ENCODE assay signal across 8 cellular contexts in the genomic region with DNA sequence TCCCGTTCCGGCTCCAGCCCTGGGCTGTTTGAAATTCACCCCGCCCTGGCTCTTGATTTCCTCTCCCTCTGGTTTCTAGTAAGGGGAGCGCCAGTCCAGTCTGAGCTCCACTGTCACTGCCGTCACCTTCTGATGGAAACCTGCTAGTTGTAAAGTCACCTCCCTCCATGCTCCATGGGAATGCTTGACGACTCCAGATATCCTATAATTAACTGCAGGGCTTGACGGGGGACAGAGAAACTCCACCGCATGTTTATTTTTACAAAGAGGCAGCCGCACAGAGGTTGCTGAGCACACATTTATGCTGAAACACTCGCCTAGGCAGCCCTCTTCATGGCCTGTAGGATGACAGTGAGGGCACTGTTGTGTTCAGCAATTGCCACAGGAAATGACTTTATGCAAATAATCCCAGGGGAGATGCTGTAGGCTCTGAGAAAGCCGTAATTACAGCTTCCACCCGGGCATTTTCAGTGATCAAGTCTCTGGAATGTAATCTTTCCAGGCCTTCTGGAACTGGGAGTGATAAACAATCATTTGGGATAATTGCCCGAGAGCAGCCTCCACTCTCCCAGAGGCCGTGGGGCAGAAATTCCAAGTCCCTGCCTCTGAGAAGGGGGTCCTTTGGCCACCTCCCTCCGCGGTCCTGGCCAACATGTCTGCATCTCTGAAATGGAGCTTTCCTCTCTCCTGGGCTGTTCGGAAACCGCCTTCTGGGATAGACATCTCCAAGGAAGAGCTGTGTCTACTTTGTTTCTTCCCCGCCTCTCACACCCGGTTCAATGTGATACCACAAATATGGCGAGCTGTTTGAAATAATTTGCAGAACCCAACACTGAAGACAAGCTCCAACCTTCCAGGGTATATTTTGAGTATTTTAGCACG.
DNase-seq lines count a peak whose midpoint lies in the region; ATAC-seq and TF ChIP-seq lines count a peak whose summit lies in the region.

No MANE protein-coding gene starts in this region.

- ATAC-seq in GM18907 (IDR thresholded peaks at IDR 0.05; ENCODE audit: unreplicated experiment) (peak; percentile 89), HG02642 (IDR thresholded peaks at IDR 0.05; ENCODE audit: poor library complexity, unreplicated experiment) (peak; percentile 77), memory B cell (ENCODE audit: low read depth) (peak; percentile 79), aorta (ENCODE audit: low FRiP score) (no peak)

- H2AFZ ChIP-seq in OCI-LY3 (ENCODE audit: low read depth, low read length), result no peak overlapping the region

- peak overlapping the region; percentile 80 for H3K27ac Mint-ChIP-seq in memory B cell

- DNase-seq in memory B cell (ENCODE audit: low spot score in 2 of 2) (peak; percentile 46 to 61), aorta (no peak), NCI-H187 treated with DMSO at 0.1 percent for 48 hours (lab: John Stamatoyannopoulos, UW) (no peak), OCI-M1 (lab: John Stamatoyannopoulos, UW) (no peak)
- DNase-seq in activated CD4-positive, CD25-positive, alpha-beta regulatory T cell treated with anti-CD3 and anti-CD28 coated beads, Interleukin-2, amount 50 U/mL, for 72 hours, result no peak

- H3K79me2 ChIP-seq in OCI-LY3 (ENCODE audit: low read length), result no peaks in the 10 kb centered on the region

- H3K27ac ChIP-seq in OCI-LY3 (ENCODE audit: low read length) (no peak overlapping the region), aorta (ENCODE audit: low read depth in 1 of 2, low read length in 2 of 2) (no peak overlapping the region)

- no peak for TF ChIP-seq CTCF in OCI-LY3 (IDR thresholded peaks at IDR 0.05; ENCODE audit: low read depth, low read length)

- H3K36me3 ChIP-seq in OCI-LY3 (replicated peaks; ENCODE audit: low read depth, low read length), result no peaks in the 10 kb centered on the region
- H3K36me3 ChIP-seq in aorta (ENCODE audit: control insufficient read depth in 1 of 2, insufficient read depth in 2 of 2, low read length in 1 of 2), result no peaks in the 10 kb centered on the region

- peaks cover 14% of the 10 kb centered on the region for H3K36me3 Mint-ChIP-seq in memory B cell

- no peaks in the 10 kb centered on the region for H3K9me3 ChIP-seq in OCI-LY3 (ENCODE audit: insufficient read depth, low read length)
- H3K9me3 ChIP-seq in aorta (ENCODE audit: control insufficient read depth, low read length), result no peaks in the 10 kb centered on the region

- H3K4me1 Mint-ChIP-seq in memory B cell, result peaks cover 36% of the 10 kb centered on the region

- no peaks in the 10 kb centered on the region for H3K27me3 ChIP-seq in OCI-LY3 (ENCODE audit: low read depth, low read length)
- H3K27me3 ChIP-seq in aorta (ENCODE audit: control insufficient read depth in 1 of 2, insufficient read depth in 2 of 2, low read length in 1 of 2), result no peaks in the 10 kb centered on the region

- H3K27me3 Mint-ChIP-seq in memory B cell, result no peaks in the 10 kb centered on the region

- 86 to 87% methylated on average over 22 of the region's 22 CpGs for WGBS in aorta, 2 donors

- no peaks in the 10 kb centered on the region for H4K20me1 ChIP-seq in OCI-LY3 (ENCODE audit: insufficient read depth, low read length)

- peak overlapping the region; percentile 30; the same call in 1 of the 2 replicates for H3K4me2 ChIP-seq in OCI-LY3 (ENCODE audit: low read length)

- peaks cover 11% of the 10 kb centered on the region for H3K9me3 Mint-ChIP-seq in memory B cell

- H3K4me1 ChIP-seq in OCI-LY3 (ENCODE audit: low read length), result peaks cover 39% of the 10 kb centered on the region
- no peaks in the 10 kb centered on the region for H3K4me1 ChIP-seq in aorta (ENCODE audit: control insufficient read depth in 1 of 2, insufficient read depth in 2 of 2, low read length in 2 of 2)

- H3K4me3 ChIP-seq in OCI-LY3 (ENCODE audit: low read length), result no peak overlapping the region
- no peak overlapping the region for H3K4me3 ChIP-seq in aorta (ENCODE audit: low read length in 2 of 2)

- intact Hi-C loops in aorta (cut with DNase I), result no loop called here

- peak overlapping the region; percentile 89 for H3K4me3 Mint-ChIP-seq in memory B cell

- no peak overlapping the region for H3K9ac ChIP-seq in OCI-LY3 (ENCODE audit: low read length)

Comparison
In these comparisons a context has a peak if more than half of its experiments do, and no peak if none do; other contexts are left out.
1. DNase-seq: peak in memory B cell (2 of 2); none in aorta (0 of 2), NCI-H187 treated with DMSO at 0.1 percent for 48 hours (single experiment), activated CD4-positive, CD25-positive, alpha-beta regulatory T cell treated with anti-CD3 and anti-CD28 coated beads, Interleukin-2, amount 50 U/mL, for 72 hours (single experiment) and OCI-M1 (single experiment).